Comparison of ENCODE assay signal across 10 cellular contexts in the genomic region with DNA sequence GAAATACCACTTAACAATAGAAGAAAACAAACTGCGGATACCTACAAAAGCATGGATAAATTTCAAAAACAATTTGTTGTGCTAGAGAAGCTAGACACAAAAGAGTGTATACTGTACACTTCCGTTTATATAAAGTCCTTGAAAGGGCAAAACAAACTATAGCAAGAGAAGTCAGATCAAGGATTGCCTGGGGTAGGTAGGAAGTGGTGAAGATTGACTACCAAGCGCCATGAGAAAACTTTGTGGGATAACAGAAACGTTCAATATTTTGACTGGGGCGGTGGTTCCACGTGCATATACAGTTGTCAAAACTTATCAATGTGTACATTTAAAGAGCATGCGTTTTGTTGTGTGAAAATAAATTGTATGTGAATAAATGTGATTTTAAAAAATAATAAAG. TPM values are rescaled to one million over a fixed set of nuclear protein-coding genes. Genes with fewer than 3 reads are reported as not detected.
"Had no signal": no experiment of that assay in that cellular context is flagged by ENCODE, and none has a peak within 500 bp of the region (broad histone marks: within the 10 kb centered on the region; RNA-seq: fewer than 3 reads in every experiment).

No MANE protein-coding gene starts in this region.

- H3K9me3 Mint-ChIP-seq: natural killer cell had no signal

- H3K4me3 ChIP-seq: dorsolateral prefrontal cortex, gastrocnemius medialis, lung, pancreas, right lobe of liver, suprapubic skin had no signal

- H3K27ac ChIP-seq: dorsolateral prefrontal cortex, gastrocnemius medialis, neutrophil, pancreas, right lobe of liver, suprapubic skin had no signal

- H3K27me3 ChIP-seq: neutrophil had no signal

- H3K27ac Mint-ChIP-seq: memory B cell; natural killer cell; stimulated activated naive CD8-positive, alpha-beta T cell treated with anti-CD3 and anti-CD28 coated beads, Interleukin-15, amount 100 ng/mL, for 72 hours had no signal

- H3K36me3 Mint-ChIP-seq: memory B cell, natural killer cell had no signal

- H3K4me3 Mint-ChIP-seq: memory B cell; natural killer cell; stimulated activated naive CD8-positive, alpha-beta T cell treated with anti-CD3 and anti-CD28 coated beads, Interleukin-15, amount 100 ng/mL, for 72 hours had no signal

- H3K36me3 ChIP-seq: gastrocnemius medialis, neutrophil, pancreas, right lobe of liver, suprapubic skin had no signal

- H3K9me3 ChIP-seq: gastrocnemius medialis, neutrophil, pancreas, right lobe of liver, suprapubic skin had no signal

RNA-seq across cellular contexts. Expression of a gene that starts 55.6 kb away (rescaled TPM):
- total RNA-seq: natural killer cell had no signal
